In the genomic region with DNA sequence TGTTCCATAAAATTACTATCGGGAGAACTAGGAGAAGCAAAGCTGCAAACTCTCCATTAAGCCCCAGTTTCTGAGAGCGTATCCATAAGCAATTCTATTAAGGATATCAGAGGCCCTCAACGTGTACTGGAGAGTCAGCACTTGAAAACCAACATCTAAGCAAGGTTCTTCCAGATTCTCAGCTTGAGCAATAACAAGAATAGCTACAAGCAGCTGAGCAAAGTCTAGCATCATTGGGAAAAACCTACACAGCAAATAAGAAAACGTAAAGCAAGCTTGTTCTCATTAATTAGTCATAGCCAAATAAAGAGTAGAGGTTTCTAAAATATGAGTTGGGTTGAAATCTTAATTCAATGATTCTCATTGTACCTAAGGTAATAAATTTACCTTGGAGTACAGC, we compare ENCODE assay signal across 1 cellular context.
TF ChIP-seq lines count a peak whose summit lies in the region.

No MANE protein-coding gene starts in this region.

TF ChIP-seq in SK-N-SH, 30 proteins besides CTCF, POLR2A, EP300 and RAD21 (continued from another document):
- TF ChIP-seq RXRA (IDR thresholded peaks at IDR 0.05; ENCODE audit: borderline replicate concordance, low read depth) (no peak), TCF12 (IDR thresholded peaks at IDR 0.05) (no peak), SIN3A (IDR thresholded peaks at IDR 0.05; ENCODE audit: borderline replicate concordance, low read depth, low read length) (no peak), CHD2 (IDR thresholded peaks at IDR 0.05; ENCODE audit: low read length, partially characterized antibody) (no peak), EZH2phosphoT487 (IDR thresholded peaks at IDR 0.05; ENCODE audit: borderline replicate concordance, low read depth) (no peak)
- TF ChIP-seq, protein P1, sequence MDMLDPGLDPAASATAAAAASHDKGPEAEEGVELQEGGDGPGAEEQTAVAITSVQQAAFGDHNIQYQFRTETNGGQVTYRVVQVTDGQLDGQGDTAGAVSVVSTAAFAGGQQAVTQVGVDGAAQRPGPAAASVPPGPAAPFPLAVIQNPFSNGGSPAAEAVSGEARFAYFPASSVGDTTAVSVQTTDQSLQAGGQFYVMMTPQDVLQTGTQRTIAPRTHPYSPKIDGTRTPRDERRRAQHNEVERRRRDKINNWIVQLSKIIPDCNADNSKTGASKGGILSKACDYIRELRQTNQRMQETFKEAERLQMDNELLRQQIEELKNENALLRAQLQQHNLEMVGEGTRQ (IDR thresholded peaks at IDR 0.05; ENCODE audit: borderline replicate concordance, low read depth, low read length), result no peak
